In genomic region chr1:178192686-178193085, GRCh38 we compare ENCODE assay signal across 11 cellular contexts.
DNase-seq lines count a peak whose midpoint lies in the region; ATAC-seq, FAIRE-seq and TF ChIP-seq lines count a peak whose summit lies in the region.
"Had no signal": no experiment of that assay in that cellular context is flagged by ENCODE, and none has a peak within 500 bp of the region (broad histone marks: within the 10 kb centered on the region; RNA-seq: fewer than 3 reads in every experiment).

No MANE protein-coding gene starts in this region.

- peaks cover 2% of the 10 kb centered on the region for H3K4me1 ChIP-seq in fibroblast of lung (ENCODE audit: control insufficient read depth, extremely low read depth, insufficient read depth, low read length)
- H3K4me1 ChIP-seq: uterus had no signal

- FAIRE-seq in H54 (lab: Jason Lieb, UNC), result peak; percentile 97

- peak; percentile 21 for DNase-seq in H54 (ENCODE audit: insufficient read length, low spot score)
- peak; percentile 80 for DNase-seq in SIG-M5 (lab: John Stamatoyannopoulos, UW)
- DNase-seq in fibroblast of lung (ENCODE audit: low read depth in 2 of 2), result peak; percentile 68 to 87
- no peak for DNase-seq in progenitor cell of endocrine pancreas (ENCODE audit: low spot score, unreplicated experiment)
- DNase-seq in stimulated activated naive CD4-positive, alpha-beta T cell treated with Interleukin-2 at 50 U/mL for 16 hours (lab: John Stamatoyannopoulos, UW), result no peak
- DNase-seq in T-helper 2 cell treated with Interferon-gamma antibody and Interleukin-4, amounts not matched to agents 5 μg/mL and 100 μg/mL, for 36 hours (ENCODE audit: low spot score), result no peak
- DNase-seq: activated naive CD8-positive, alpha-beta T cell treated with anti-CD3 and anti-CD28 coated beads, Interleukin-2, amount 10 ng/mL, durations not matched to agents 7 days and 5 days; occipital lobe had no signal

- no peaks in the 10 kb centered on the region for H4K20me1 ChIP-seq in fibroblast of lung (ENCODE audit: control insufficient read depth, extremely low read depth, insufficient read depth, low read length)

- H3K4me3 Mint-ChIP-seq in progenitor cell of endocrine pancreas (ENCODE audit: low read depth), result no peak overlapping the region
- no peak overlapping the region for H3K4me3 Mint-ChIP-seq in T-helper 2 cell treated with Interferon-gamma antibody and Interleukin-4, amounts not matched to agents 5 μg/mL and 100 μg/mL, for 36 hours
- H3K4me3 Mint-ChIP-seq: activated naive CD8-positive, alpha-beta T cell treated with anti-CD3 and anti-CD28 coated beads, Interleukin-2, amount 10 ng/mL, durations not matched to agents 7 days and 5 days had no signal

- H3K9me3 Mint-ChIP-seq in progenitor cell of endocrine pancreas (ENCODE audit: low read depth), result no peaks in the 10 kb centered on the region
- no peaks in the 10 kb centered on the region for H3K9me3 Mint-ChIP-seq in T-helper 2 cell treated with Interferon-gamma antibody and Interleukin-4, amounts not matched to agents 5 μg/mL and 100 μg/mL, for 36 hours
- H3K9me3 Mint-ChIP-seq: activated naive CD8-positive, alpha-beta T cell treated with anti-CD3 and anti-CD28 coated beads, Interleukin-2, amount 10 ng/mL, durations not matched to agents 7 days and 5 days had no signal

- H3K79me2 ChIP-seq in fibroblast of lung (ENCODE audit: control insufficient read depth, insufficient read depth, low read length), result peaks cover 6% of the 10 kb centered on the region

- H3K9me3 ChIP-seq in fibroblast of lung (ENCODE audit: control insufficient read depth, insufficient read depth, low read depth, low read length), result no peaks in the 10 kb centered on the region
- H3K9me3 ChIP-seq: uterus had no signal

- ATAC-seq in GM21786 (IDR thresholded peaks at IDR 0.05; ENCODE audit: unreplicated experiment) (no peak), HG03342 (IDR thresholded peaks at IDR 0.05; ENCODE audit: unreplicated experiment) (no peak)

- H3K4me1 Mint-ChIP-seq in progenitor cell of endocrine pancreas (ENCODE audit: low read depth), result peaks cover 11% of the 10 kb centered on the region
- no peaks in the 10 kb centered on the region for H3K4me1 Mint-ChIP-seq in T-helper 2 cell treated with Interferon-gamma antibody and Interleukin-4, amounts not matched to agents 5 μg/mL and 100 μg/mL, for 36 hours (ENCODE audit: low read depth)
- H3K4me1 Mint-ChIP-seq: activated naive CD8-positive, alpha-beta T cell treated with anti-CD3 and anti-CD28 coated beads, Interleukin-2, amount 10 ng/mL, durations not matched to agents 7 days and 5 days had no signal

- TF ChIP-seq POLR2A in H54 (IDR thresholded peaks at IDR 0.05; ENCODE audit: low read depth, low read length), result no peak

- TF ChIP-seq CTCF in fibroblast of lung (conservative IDR thresholded peaks at IDR 0.05 in 1 of 2, IDR thresholded peaks at IDR 0.05 in 1 of 2; ENCODE audit: low read depth in 1 of 2, low read length in 2 of 2) (no peak), progenitor cell of endocrine pancreas (IDR thresholded peaks at IDR 0.05; ENCODE audit: unreplicated experiment) (no peak)

- H3K36me3 ChIP-seq in fibroblast of lung (ENCODE audit: control insufficient read depth, insufficient read depth, low read length), result no peaks in the 10 kb centered on the region
- H3K36me3 ChIP-seq: uterus had no signal

- H3K4me3 ChIP-seq in fibroblast of lung (replicated peaks in 1 of 4; ENCODE audit: control extremely low read depth in 1 of 4, insufficient read depth in 1 of 4, low read depth in 3 of 4, low read length in 4 of 4), result no peak overlapping the region
- H3K4me3 ChIP-seq: uterus had no signal

- H2AFZ ChIP-seq in fibroblast of lung (ENCODE audit: low read length), result no peak overlapping the region

- peak overlapping the region; percentile 26 for H3K27ac Mint-ChIP-seq in progenitor cell of endocrine pancreas
- H3K27ac Mint-ChIP-seq in T-helper 2 cell treated with Interferon-gamma antibody and Interleukin-4, amounts not matched to agents 5 μg/mL and 100 μg/mL, for 36 hours, result no peak overlapping the region
- H3K27ac Mint-ChIP-seq: activated naive CD8-positive, alpha-beta T cell treated with anti-CD3 and anti-CD28 coated beads, Interleukin-2, amount 10 ng/mL, durations not matched to agents 7 days and 5 days had no signal

- H3K9ac ChIP-seq in fibroblast of lung (ENCODE audit: insufficient read depth, low read length), result no peak overlapping the region

- no peak overlapping the region for H3K4me2 ChIP-seq in fibroblast of lung (ENCODE audit: extremely low read depth, insufficient read depth, low read length)

- no peaks in the 10 kb centered on the region for H3K27me3 ChIP-seq in fibroblast of lung (ENCODE audit: control insufficient read depth, insufficient read depth, low read length)
- H3K27me3 ChIP-seq: uterus had no signal

- no peak overlapping the region for H3K27ac ChIP-seq in fibroblast of lung (ENCODE audit: insufficient read depth, low read length)
- H3K27ac ChIP-seq: uterus had no signal

- peaks cover 2% of the 10 kb centered on the region for H3K36me3 Mint-ChIP-seq in progenitor cell of endocrine pancreas (ENCODE audit: insufficient read depth)
- H3K36me3 Mint-ChIP-seq in T-helper 2 cell treated with Interferon-gamma antibody and Interleukin-4, amounts not matched to agents 5 μg/mL and 100 μg/mL, for 36 hours (ENCODE audit: low read depth), result no peaks in the 10 kb centered on the region
- H3K36me3 Mint-ChIP-seq: activated naive CD8-positive, alpha-beta T cell treated with anti-CD3 and anti-CD28 coated beads, Interleukin-2, amount 10 ng/mL, durations not matched to agents 7 days and 5 days had no signal

- no peaks in the 10 kb centered on the region for H3K27me3 Mint-ChIP-seq in progenitor cell of endocrine pancreas
- H3K27me3 Mint-ChIP-seq in T-helper 2 cell treated with Interferon-gamma antibody and Interleukin-4, amounts not matched to agents 5 μg/mL and 100 μg/mL, for 36 hours (ENCODE audit: low read depth), result no peaks in the 10 kb centered on the region
- H3K27me3 Mint-ChIP-seq: activated naive CD8-positive, alpha-beta T cell treated with anti-CD3 and anti-CD28 coated beads, Interleukin-2, amount 10 ng/mL, durations not matched to agents 7 days and 5 days had no signal

Comparison
In these comparisons a context has a peak if more than half of its experiments do, and no peak if none do; other contexts are left out.
1. DNase-seq: peak in H54 (single experiment), SIG-M5 (single experiment) and fibroblast of lung (2 of 2); none in progenitor cell of endocrine pancreas (single experiment), stimulated activated naive CD4-positive, alpha-beta T cell treated with Interleukin-2 at 50 U/mL for 16 hours (single experiment) and T-helper 2 cell treated with Interferon-gamma antibody and Interleukin-4, amounts not matched to agents 5 μg/mL and 100 μg/mL, for 36 hours (single experiment).